8 cellular contexts compared by ENCODE assay signal in genomic region chr6:501891-502601, GRCh38.
A peak's percentile ranks its signal among the peaks of the same experiment; 100 is the strongest.
DNase-seq lines count a peak whose midpoint lies in the region; ATAC-seq and TF ChIP-seq lines count a peak whose summit lies in the region.

No MANE protein-coding gene starts in this region.

- peak; percentile 26 for ATAC-seq in HG03469 (IDR thresholded peaks at IDR 0.05; ENCODE audit: unreplicated experiment)
- ATAC-seq in mucosa of descending colon = peak; percentile 31
- ATAC-seq in GM21526 (IDR thresholded peaks at IDR 0.05; ENCODE audit: low FRiP score, unreplicated experiment) = no peak

- in situ Hi-C loops in KBM-7 (cut with MboI; ENCODE audit: low pct_unique_long_range_greater_than_20kb, low sequenced_read_pairs) = no loop called here

- no peaks in the 10 kb centered on the region for H3K27me3 Mint-ChIP-seq in activated CD4-positive, alpha-beta memory T cell treated with anti-CD3 and anti-CD28 coated beads for 36 hours

- no peaks in the 10 kb centered on the region for H3K4me1 ChIP-seq in mucosa of descending colon (ENCODE audit: low read depth)

- POLR2A ChIA-PET in activated CD4-positive, alpha-beta memory T cell treated with anti-CD3 and anti-CD28 coated beads for 36 hours (lab: Charles Lee) = interaction anchor here (0.7 to 3.8 kb wide), 19 partner anchors 8 to 110 kb away, joined by 3 to 46 read pairs (median 5); partner anchors contain the start of gene IRF4

- H3K9me3 Mint-ChIP-seq in activated CD4-positive, alpha-beta memory T cell treated with anti-CD3 and anti-CD28 coated beads for 36 hours = no peaks in the 10 kb centered on the region

- H3K4me3 ChIP-seq in mucosa of descending colon = no peak overlapping the region

- H3K4me3 Mint-ChIP-seq in activated CD4-positive, alpha-beta memory T cell treated with anti-CD3 and anti-CD28 coated beads for 36 hours = peak overlapping the region; percentile 90

- CTCF ChIA-PET in activated CD4-positive, alpha-beta memory T cell treated with anti-CD3 and anti-CD28 coated beads for 36 hours (lab: Charles Lee) = interaction anchor here (0.6 to 1.6 kb wide), 4 partner anchors 12 to 91 kb away, joined by 3 to 7 read pairs (median 3); no protein-coding TSS in a partner anchor

- intact Hi-C loops in activated CD4-positive, alpha-beta memory T cell treated with anti-CD3 and anti-CD28 coated beads for 36 hours (cut with micrococcal nuclease) = loop anchor here (1.0 kb wide), 4 partner anchors 8 to 111 kb away; partner anchors contain the start of gene IRF4
- intact Hi-C loops in mucosa of descending colon (cut with DNase I, micrococcal nuclease) = no loop called here

- TF ChIP-seq CTCF in mucosa of descending colon (IDR thresholded peaks at IDR 0.05) = no peak

- peak overlapping the region; percentile 100 for H3K27ac Mint-ChIP-seq in activated CD4-positive, alpha-beta memory T cell treated with anti-CD3 and anti-CD28 coated beads for 36 hours

- H3K36me3 ChIP-seq in mucosa of descending colon (ENCODE audit: low read depth) = no peaks in the 10 kb centered on the region

- peaks cover 28% of the 10 kb centered on the region for H3K36me3 Mint-ChIP-seq in activated CD4-positive, alpha-beta memory T cell treated with anti-CD3 and anti-CD28 coated beads for 36 hours

- H3K4me1 Mint-ChIP-seq in activated CD4-positive, alpha-beta memory T cell treated with anti-CD3 and anti-CD28 coated beads for 36 hours (ENCODE audit: low read depth) = peaks cover 87% of the 10 kb centered on the region

- peak; percentile 29 for DNase-seq in A172 (ENCODE audit: low spot score)
- peak; percentile 86 for DNase-seq in activated CD4-positive, alpha-beta memory T cell treated with anti-CD3 and anti-CD28 coated beads for 36 hours
- peak in 2 of 3 donors; percentile 19 to 36 for DNase-seq in mucosa of descending colon
- DNase-seq in AG08396 (ENCODE audit: low spot score) = no peak
- DNase-seq in KBM-7 = no peak
- DNase-seq in NCI-H1092 treated with DMSO at 0.1 percent for 48 hours (lab: John Stamatoyannopoulos, UW) = no peak

- no peaks in the 10 kb centered on the region for H3K9me3 ChIP-seq in mucosa of descending colon

Comparison
In these comparisons a context has a peak if more than half of its experiments do, and no peak if none do; other contexts are left out.
1. DNase-seq: peak in A172 (single experiment), activated CD4-positive, alpha-beta memory T cell treated with anti-CD3 and anti-CD28 coated beads for 36 hours (single experiment) and mucosa of descending colon (2 of 3); none in AG08396 (single experiment), KBM-7 (single experiment) and NCI-H1092 treated with DMSO at 0.1 percent for 48 hours (single experiment).